26 cellular contexts compared by ENCODE assay signal in genomic region chr16:88983771-88984687, GRCh38. TPM values are rescaled to one million over a fixed set of nuclear protein-coding genes. Genes with fewer than 3 reads are reported as not detected.
A peak's percentile ranks its signal among the peaks of the same experiment; 100 is the strongest.
DNase-seq lines count a peak whose midpoint lies in the region; ATAC-seq, FAIRE-seq and TF ChIP-seq lines count a peak whose summit lies in the region.
"Had no signal": no experiment of that assay in that cellular context is flagged by ENCODE, and none has a peak within 500 bp of the region (broad histone marks: within the 10 kb centered on the region; RNA-seq: fewer than 3 reads in every experiment).

No MANE protein-coding gene starts in this region.

- no peak for DNase-seq in activated CD4-positive, alpha-beta T cell treated with anti-CD3 and anti-CD28 coated beads, Interleukin-2, amount 10 ng/mL, durations not matched to agents 24 days and 14 days
- no peak for DNase-seq in activated CD4-positive, alpha-beta T cell treated with anti-CD3 and anti-CD28 coated beads for 36 hours
- no peak for DNase-seq in K562 (ENCODE audit: extremely low read depth in 1 of 4, low spot score in 3 of 4)
- DNase-seq in kidney tubule cell (ENCODE audit: low spot score), result no peak
- DNase-seq in DMS114 treated with DMSO at 0.1 percent for 48 hours (lab: John Stamatoyannopoulos, UW; ENCODE audit: unreplicated experiment), result no peak
- no peak for DNase-seq in colonic mucosa
- DNase-seq: activated CD8-positive, alpha-beta memory T cell treated with anti-CD3 and anti-CD28 coated beads, Interleukin-2, amount 50 U/mL, for 48 hours; activated naive CD4-positive, alpha-beta T cell treated with anti-CD3 and anti-CD28 coated beads, Interleukin-2, amount 50 U/mL, for 16 hours; CD4-positive, alpha-beta T cell; DMS79; head of caudate nucleus; Kasumi-1; midbrain; NCI-H1694 treated with DMSO at 0.1 percent for 48 hours; NCI-H510A treated with DMSO at 0.1 percent for 48 hours; occipital lobe; right lobe of liver; stimulated activated CD4-positive, alpha-beta T cell treated with anti-CD3 and anti-CD28 coated beads, Interleukin-2, amount 100 ng/mL, for 24 hours; SW 1271; thyroid gland had no signal

- in situ Hi-C loops in K562 (cut with MboI), result no loop called here

- no peak for TF ChIP-seq RAD21 in K562 (CRISPR knock-in tag; conservative IDR thresholded peaks at IDR 0.05 in 1 of 2, IDR thresholded peaks at IDR 0.05 in 1 of 2)

- FAIRE-seq in K562 (lab: Jason Lieb, UNC), result no peak
- FAIRE-seq: RCC 7860 had no signal

- H3K27me3 ChIP-seq in K562 (ENCODE audit: control insufficient read depth in 2 of 2, insufficient read depth in 2 of 2, low read length in 2 of 2), result no peaks in the 10 kb centered on the region
- H3K27me3 ChIP-seq in colonic mucosa, result no peaks in the 10 kb centered on the region
- H3K27me3 ChIP-seq: right lobe of liver, thyroid gland had no signal

- no peaks in the 10 kb centered on the region for H3K36me3 Mint-ChIP-seq in activated CD4-positive, alpha-beta T cell treated with anti-CD3 and anti-CD28 coated beads, Interleukin-2, amount 10 ng/mL, durations not matched to agents 24 days and 14 days (ENCODE audit: low read depth)
- H3K36me3 Mint-ChIP-seq in activated CD4-positive, alpha-beta T cell treated with anti-CD3 and anti-CD28 coated beads for 36 hours (ENCODE audit: low read depth), result no peaks in the 10 kb centered on the region
- no peaks in the 10 kb centered on the region for H3K36me3 Mint-ChIP-seq in stimulated activated naive CD8-positive, alpha-beta T cell treated with anti-CD3 and anti-CD28 coated beads, Interleukin-15, Interleukin-2, amounts not matched to agents 100 ng/mL and 50 ng/mL, for 24 hours (ENCODE audit: low read depth)

- H3K27ac Mint-ChIP-seq in activated CD4-positive, alpha-beta T cell treated with anti-CD3 and anti-CD28 coated beads, Interleukin-2, amount 10 ng/mL, durations not matched to agents 24 days and 14 days, result peak overlapping the region; percentile 41
- H3K27ac Mint-ChIP-seq in activated CD4-positive, alpha-beta T cell treated with anti-CD3 and anti-CD28 coated beads for 36 hours, result no peak overlapping the region
- peak overlapping the region; percentile 52 for H3K27ac Mint-ChIP-seq in stimulated activated naive CD8-positive, alpha-beta T cell treated with anti-CD3 and anti-CD28 coated beads, Interleukin-15, Interleukin-2, amounts not matched to agents 100 ng/mL and 50 ng/mL, for 24 hours
- H3K27ac Mint-ChIP-seq: CD4-positive, alpha-beta T cell; GM23338 had no signal

- TF ChIP-seq POLR2A in K562 (conservative IDR thresholded peaks at IDR 0.05), result no peak

- H4K20me1 ChIP-seq in K562 (replicated peaks; ENCODE audit: control insufficient read depth, insufficient read depth, low read length), result no peaks in the 10 kb centered on the region

- TF ChIP-seq EP300 in K562 (IDR thresholded peaks at IDR 0.05; ENCODE audit: low read length), result no peak; the same call in 1 of the 2 replicates

- CTCF ChIA-PET in activated CD4-positive, alpha-beta T cell treated with anti-CD3 and anti-CD28 coated beads for 36 hours (lab: Charles Lee), result no interaction called here
- CTCF ChIA-PET in K562 (lab: Yijun Ruan, JAX; ENCODE audit: low intra/inter-chr PET ratio), result no interaction called here

- no peaks in the 10 kb centered on the region for H3K9me3 ChIP-seq in K562 (replicated peaks; ENCODE audit: control insufficient read depth, insufficient read depth, low read depth, low read length)
- no peaks in the 10 kb centered on the region for H3K9me3 ChIP-seq in colonic mucosa
- H3K9me3 ChIP-seq: right lobe of liver, thyroid gland had no signal

- POLR2A ChIA-PET in activated CD4-positive, alpha-beta T cell treated with anti-CD3 and anti-CD28 coated beads for 36 hours (lab: Charles Lee), result no interaction called here
- POLR2A ChIA-PET in K562 (lab: Yijun Ruan, JAX), result interaction anchor here (1.3 kb wide), 1 partner anchor 9 kb away, joined by 7 read pairs; no protein-coding TSS in a partner anchor

- BruUV-seq in K562 (replicated peaks; lab: Mats Ljungman, UMichigan), result no TSS peak

- ATAC-seq in activated CD4-positive, alpha-beta T cell treated with anti-CD3 and anti-CD28 coated beads for 36 hours, result no peak
- ATAC-seq in GM21447 (IDR thresholded peaks at IDR 0.05; ENCODE audit: unreplicated experiment), result peak; percentile 34
- ATAC-seq in K562, result no peak

- TF ChIP-seq CTCF in K562 (IDR thresholded peaks at IDR 0.05 in 2 of 3, conservative IDR thresholded peaks at IDR 0.05 in 1 of 3; ENCODE audit: insufficient read depth in 2 of 3, low read depth in 1 of 3, low read length in 3 of 3) (no peak), colonic mucosa (IDR thresholded peaks at IDR 0.05) (no peak)

- no peaks in the 10 kb centered on the region for H3K4me1 Mint-ChIP-seq in activated CD4-positive, alpha-beta T cell treated with anti-CD3 and anti-CD28 coated beads, Interleukin-2, amount 10 ng/mL, durations not matched to agents 24 days and 14 days
- H3K4me1 Mint-ChIP-seq in activated CD4-positive, alpha-beta T cell treated with anti-CD3 and anti-CD28 coated beads for 36 hours, result no peaks in the 10 kb centered on the region
- peaks cover 15% of the 10 kb centered on the region for H3K4me1 Mint-ChIP-seq in stimulated activated naive CD8-positive, alpha-beta T cell treated with anti-CD3 and anti-CD28 coated beads, Interleukin-15, Interleukin-2, amounts not matched to agents 100 ng/mL and 50 ng/mL, for 24 hours (ENCODE audit: low read depth)

- H3K79me2 ChIP-seq in K562 (ENCODE audit: control insufficient read depth, insufficient read depth, low read length), result peaks cover 9% of the 10 kb centered on the region; the same call in 2 of the 3 replicates

- no peak overlapping the region for H3K4me2 ChIP-seq in K562 (ENCODE audit: insufficient read depth, low read length)
- H3K4me2 ChIP-seq: GM23338 had no signal

- 90% methylated on average over 27 of the region's 41 CpGs for WGBS in K562 (ENCODE audit: insufficient coverage, low coverage, missing lambda C conversion rate)

- no peak overlapping the region for H3K4me3 Mint-ChIP-seq in activated CD4-positive, alpha-beta T cell treated with anti-CD3 and anti-CD28 coated beads, Interleukin-2, amount 10 ng/mL, durations not matched to agents 24 days and 14 days
- H3K4me3 Mint-ChIP-seq in activated CD4-positive, alpha-beta T cell treated with anti-CD3 and anti-CD28 coated beads for 36 hours, result no peak overlapping the region
- no peak overlapping the region for H3K4me3 Mint-ChIP-seq in stimulated activated naive CD8-positive, alpha-beta T cell treated with anti-CD3 and anti-CD28 coated beads, Interleukin-15, Interleukin-2, amounts not matched to agents 100 ng/mL and 50 ng/mL, for 24 hours
- H3K4me3 Mint-ChIP-seq: CD4-positive, alpha-beta T cell; GM23338 had no signal

- no peak overlapping the region for H3K4me3 ChIP-seq in K562
- H3K4me3 ChIP-seq in colonic mucosa, result no peak overlapping the region
- H3K4me3 ChIP-seq: coronary artery, GM23338, right lobe of liver, thyroid gland had no signal

- intact Hi-C loops in activated CD4-positive, alpha-beta T cell treated with anti-CD3 and anti-CD28 coated beads, Interleukin-2, amount 10 ng/mL, durations not matched to agents 24 days and 14 days (cut with micrococcal nuclease), result no loop called here
- intact Hi-C loops in activated CD4-positive, alpha-beta T cell treated with anti-CD3 and anti-CD28 coated beads for 36 hours (cut with DNase I, micrococcal nuclease), result no loop called here
- intact Hi-C loops in K562 (cut with micrococcal nuclease) (no loop called here), colonic mucosa (cut with DNase I) (no loop called here)

- peaks cover 34 to 76% of the 10 kb centered on the region in 2 experiments for H3K4me1 ChIP-seq in K562 (replicated peaks in 1 of 2; ENCODE audit: control insufficient read depth in 2 of 2, insufficient read depth in 2 of 2, low read length in 2 of 2)
- no peaks in the 10 kb centered on the region for H3K4me1 ChIP-seq in colonic mucosa
- H3K4me1 ChIP-seq: right lobe of liver, thyroid gland had no signal

- H3K9me1 ChIP-seq in K562 (ENCODE audit: control insufficient read depth, insufficient read depth, low read length), result peaks cover 3% of the 10 kb centered on the region

- H3K27me3 Mint-ChIP-seq in activated CD4-positive, alpha-beta T cell treated with anti-CD3 and anti-CD28 coated beads, Interleukin-2, amount 10 ng/mL, durations not matched to agents 24 days and 14 days, result peaks cover 3% of the 10 kb centered on the region
- no peaks in the 10 kb centered on the region for H3K27me3 Mint-ChIP-seq in activated CD4-positive, alpha-beta T cell treated with anti-CD3 and anti-CD28 coated beads for 36 hours
- H3K27me3 Mint-ChIP-seq in stimulated activated naive CD8-positive, alpha-beta T cell treated with anti-CD3 and anti-CD28 coated beads, Interleukin-15, Interleukin-2, amounts not matched to agents 100 ng/mL and 50 ng/mL, for 24 hours, result no peaks in the 10 kb centered on the region
- H3K27me3 Mint-ChIP-seq: CD4-positive, alpha-beta T cell had no signal

- peak overlapping the region; percentile 8; the same call in 1 of the 2 replicates for H2AFZ ChIP-seq in K562 (ENCODE audit: low read depth, low read length)
- H2AFZ ChIP-seq: GM23338 had no signal

- H3K9ac ChIP-seq in K562 (ENCODE audit: insufficient read depth in 1 of 2, low read depth in 2 of 2, low read length in 2 of 2), result peak overlapping the region in 1 of 2 experiments; percentile 79; a peak in 2 of 4 replicates
- H3K9ac ChIP-seq in colonic mucosa (ENCODE audit: low read depth in 2 of 2, low read length in 2 of 2), result no peak overlapping the region

- H3K9me3 Mint-ChIP-seq in activated CD4-positive, alpha-beta T cell treated with anti-CD3 and anti-CD28 coated beads, Interleukin-2, amount 10 ng/mL, durations not matched to agents 24 days and 14 days, result no peaks in the 10 kb centered on the region
- H3K9me3 Mint-ChIP-seq in activated CD4-positive, alpha-beta T cell treated with anti-CD3 and anti-CD28 coated beads for 36 hours (ENCODE audit: low read depth), result no peaks in the 10 kb centered on the region
- H3K9me3 Mint-ChIP-seq in stimulated activated naive CD8-positive, alpha-beta T cell treated with anti-CD3 and anti-CD28 coated beads, Interleukin-15, Interleukin-2, amounts not matched to agents 100 ng/mL and 50 ng/mL, for 24 hours, result no peaks in the 10 kb centered on the region
- H3K9me3 Mint-ChIP-seq: CD4-positive, alpha-beta T cell; GM23338 had no signal

- H3K36me3 ChIP-seq in K562 (ENCODE audit: control insufficient read depth, insufficient read depth, low read length) (no peaks in the 10 kb centered on the region), colonic mucosa (no peaks in the 10 kb centered on the region)
- H3K36me3 ChIP-seq: right lobe of liver, thyroid gland had no signal

- peak overlapping the region; percentile 55; the same call in 2 of the 3 replicates for H3K27ac ChIP-seq in K562 (ENCODE audit: extremely low read depth, low read depth, low read length)
- no peak overlapping the region for H3K27ac ChIP-seq in colonic mucosa
- H3K27ac ChIP-seq: coronary artery, right lobe of liver, thyroid gland had no signal

RNA-seq across cellular contexts. Expression of gene CBFA2T3, which starts 7.0 kb away (rescaled TPM):
- total RNA-seq in activated CD4-positive, alpha-beta T cell treated with anti-CD3 and anti-CD28 coated beads, Interleukin-2, amount 10 ng/mL, durations not matched to agents 24 days and 14 days, result not detected in 2 replicates
- total RNA-seq in activated CD4-positive, alpha-beta T cell treated with anti-CD3 and anti-CD28 coated beads for 36 hours, result under 1 TPM; 0.30 to 0.34 TPM
- total RNA-seq in K562 (2011; cell fraction: chromatin; rRNA removed; ENCODE audit: low replicate concordance), result 73.4 and 198 TPM in 2 replicates
- 67.4 and 69.3 TPM in 2 replicates for total RNA-seq in K562 (2011; cell fraction: nucleolus; rRNA removed)
- total RNA-seq in K562 (2011; cell fraction: nucleoplasm; rRNA removed), result 45.3 and 67.3 TPM in 2 replicates
- 13.5 and 20.8 TPM in 2 replicates for total RNA-seq in K562 (2014; rRNA removed)
- total RNA-seq in K562 (2014; rRNA removed; fragmentation: Illumina TruSeq; extraction: Trizol), result 3.9 and 5.9 TPM in 2 replicates
- total RNA-seq in K562 (2015; rRNA removed; fragmentation: Illumina TruSeq; extraction: Trizol), result 6.7 and 7.8 TPM in 2 replicates
- total RNA-seq in K562 (2021), result 114 and 145 TPM in 2 replicates
- 6.4 and 11.3 TPM in 2 replicates for polyA plus RNA-seq in K562 (2011; rRNA removed)
- polyA plus RNA-seq in K562 (2011; cell fraction: cytosol; rRNA removed), result 5.6 and 15.0 TPM in 2 replicates
- polyA plus RNA-seq in K562 (2011; cell fraction: nucleus; rRNA removed), result 67.2 and 126 TPM in 2 replicates
- polyA plus RNA-seq in K562 (2012), result 55.0 and 86.5 TPM in 2 replicates
- polyA plus RNA-seq in K562 (2014; fragmentation: Illumina TruSeq; extraction: Trizol), result 24.2 and 46.3 TPM in 2 replicates
- polyA plus RNA-seq in K562 (2014; fragmentation: Nextera tagmentation; extraction: Ambion mirVana), result 1 to 10 TPM; 2.3 to 2.7 TPM
- polyA plus RNA-seq in K562 (2014; rRNA removed), result 34.3 and 35.3 TPM in 2 replicates
- polyA minus RNA-seq in K562 (2011; rRNA and poly(A)+ RNA removed), result 9.5 and 9.7 TPM in 2 replicates
- 32.1 and 46.1 TPM in 2 replicates for polyA minus RNA-seq in K562 (2011; cell fraction: cytosol; rRNA and poly(A)+ RNA removed)
- 21.1 and 34.5 TPM in 2 replicates for polyA minus RNA-seq in K562 (2011; cell fraction: nucleus; rRNA and poly(A)+ RNA removed)
- total RNA-seq in colonic mucosa, result 10 to 100 TPM; 10.1 to 10.5 TPM
- total RNA-seq: A172 had no signal
